20 cellular contexts compared by ENCODE assay signal in the genomic region with DNA sequence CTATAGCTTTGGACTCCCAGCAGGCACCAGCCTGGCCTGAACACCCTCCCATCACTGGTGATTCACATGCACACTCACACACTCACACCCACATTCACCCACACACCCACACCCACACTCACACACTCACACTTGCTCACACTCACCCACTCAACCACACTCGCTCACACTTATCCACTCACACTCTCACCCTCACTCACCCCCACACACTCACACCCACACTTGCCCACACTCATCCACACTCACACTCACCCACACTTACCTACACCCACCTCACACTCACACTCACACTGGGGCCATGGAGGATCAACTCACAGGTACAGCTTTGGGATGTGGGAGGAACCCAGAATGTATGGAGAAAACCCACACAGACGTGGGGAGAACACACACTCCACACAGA.
DNase-seq lines count a peak whose midpoint lies in the region; ATAC-seq, FAIRE-seq and TF ChIP-seq lines count a peak whose summit lies in the region.
"Had no signal": no experiment of that assay in that cellular context is flagged by ENCODE, and none has a peak within 500 bp of the region (broad histone marks: within the 10 kb centered on the region; RNA-seq: fewer than 3 reads in every experiment).

No MANE protein-coding gene starts in this region.

- TF ChIP-seq CTCF in IMR-90 (conservative IDR thresholded peaks at IDR 0.05; ENCODE audit: low read depth, low read length) (no peak), bronchial epithelial cell (IDR thresholded peaks at IDR 0.05; ENCODE audit: insufficient read depth, low read length, severe bottlenecking) (no peak), dorsolateral prefrontal cortex (IDR thresholded peaks at IDR 0.05 in 54 of 56, conservative IDR thresholded peaks at IDR 0.05 in 2 of 56; ENCODE audit: low read depth in 1 of 56, partially characterized antibody in 56 of 56) (no peak)

- H3K18ac ChIP-seq in IMR-90 (ENCODE audit: low read depth, low read length), result no peak overlapping the region
- H3K18ac ChIP-seq in mesendoderm (ENCODE audit: low read length), result no peak overlapping the region

- H3K23ac ChIP-seq in IMR-90 (ENCODE audit: low read depth, low read length) (0 out of 2 replicates have a peak overlapping the region, but pooled peaks have one; percentile 8), mesendoderm (ENCODE audit: low read length) (no peak overlapping the region)

- H3K4me2 ChIP-seq in IMR-90 (ENCODE audit: low read depth, low read length) (no peak overlapping the region), mesendoderm (ENCODE audit: low read length) (no peak overlapping the region)

- no peaks in the 10 kb centered on the region for H3K36me3 ChIP-seq in IMR-90 (ENCODE audit: control insufficient read depth, insufficient read depth, low read length)
- no peaks in the 10 kb centered on the region for H3K36me3 ChIP-seq in bronchial epithelial cell (ENCODE audit: control insufficient read depth, insufficient read depth, low read length)
- no peaks in the 10 kb centered on the region for H3K36me3 ChIP-seq in mesendoderm (ENCODE audit: control insufficient read depth, insufficient read depth, low read length)

- no peak overlapping the region for H3K27ac Mint-ChIP-seq in activated naive CD8-positive, alpha-beta T cell treated with anti-CD3 and anti-CD28 coated beads for 36 hours
- H3K27ac Mint-ChIP-seq: CD4-positive, alpha-beta memory T cell; H9; HFFc6 had no signal

- H3K9ac ChIP-seq in IMR-90 (ENCODE audit: low read depth, low read length) (no peak overlapping the region), mesendoderm (ENCODE audit: low read length) (no peak overlapping the region)
- H3K9ac ChIP-seq: GM23248 had no signal

- 100% methylated on average over 1 of the region's 2 CpGs; no CpG with 5 or more reads in 1 of the 2 experiments for WGBS in IMR-90 (ENCODE audit: extremely low coverage in 2 of 2, insufficient read length in 1 of 2), 2 experiments
- 100% methylated on average over 1 of the region's 2 CpGs for WGBS in mesendoderm (ENCODE audit: extremely low coverage, insufficient coverage, low lambda C conversion rate)

- H3K9me3 ChIP-seq in IMR-90 (ENCODE audit: control insufficient read depth, insufficient read depth, low read length), result no peaks in the 10 kb centered on the region

- H4K20me1 ChIP-seq in IMR-90 (ENCODE audit: insufficient read depth, low read length), result no peaks in the 10 kb centered on the region

- H3K4me3 Mint-ChIP-seq in activated naive CD8-positive, alpha-beta T cell treated with anti-CD3 and anti-CD28 coated beads for 36 hours, result no peak overlapping the region
- H3K4me3 Mint-ChIP-seq: CD4-positive, alpha-beta memory T cell; H9; HFFc6 had no signal

- POLR2A ChIA-PET in IMR-90 (lab: Charles Lee; ENCODE audit: unreplicated experiment), result no interaction called here

- H4K8ac ChIP-seq in IMR-90 (ENCODE audit: low read depth in 2 of 2, low read length in 2 of 2) (no peak overlapping the region), mesendoderm (ENCODE audit: low read depth, low read length) (no peak overlapping the region)

- FAIRE-seq in bronchial epithelial cell (lab: Jason Lieb, UNC) (peak; percentile 36), urothelium cell line (lab: Jason Lieb, UNC) (peak; percentile 48)
- FAIRE-seq: G401.6, GM18507 had no signal

- TF ChIP-seq RAD21 in IMR-90 (IDR thresholded peaks at IDR 0.05; ENCODE audit: low read length), result no peak

- no peaks in the 10 kb centered on the region for H3K79me2 ChIP-seq in mesendoderm (ENCODE audit: control insufficient read depth, insufficient read depth, low read length)

- no peak for ATAC-seq in IMR-90 (ENCODE audit: low read depth)
- no peak for ATAC-seq in HG03108 (IDR thresholded peaks at IDR 0.05; ENCODE audit: unreplicated experiment)
- ATAC-seq: HCT116 had no signal

- H3K9me1 ChIP-seq in IMR-90 (ENCODE audit: insufficient read depth, low read length), result 0 out of 2 replicates have a peak, but pooled peaks cover 3% of the 10 kb centered on the region

- in situ Hi-C loops in IMR-90 (cut with MboI; ENCODE audit: low sequenced_read_pairs), result no loop called here

- no peak for TF ChIP-seq POLR2A in IMR-90 (IDR thresholded peaks at IDR 0.05; ENCODE audit: low read depth, low read length)

- H2BK120ac ChIP-seq in IMR-90 (ENCODE audit: low read depth, low read length), result no peak overlapping the region; the same call in 1 of the 2 replicates
- no peak overlapping the region for H2BK120ac ChIP-seq in mesendoderm (ENCODE audit: low read depth, low read length)

- H3K14ac ChIP-seq in IMR-90 (replicated peaks; ENCODE audit: low read depth, low read length), result no peak overlapping the region; the same call in 1 of the 2 replicates

- peak overlapping the region; percentile 90 for H2AK5ac ChIP-seq in IMR-90 (ENCODE audit: low read depth, low read length)
- H2AK5ac ChIP-seq in mesendoderm (ENCODE audit: low read length), result no peak overlapping the region

- H2BK20ac ChIP-seq in IMR-90 (ENCODE audit: low read depth, low read length), result 0 out of 2 replicates have a peak overlapping the region, but pooled peaks have one; percentile 32

- H3K4me1 ChIP-seq in IMR-90 (ENCODE audit: control insufficient read depth, insufficient read depth, low read length) (peaks cover 4% of the 10 kb centered on the region), mesendoderm (ENCODE audit: control insufficient read depth, low read depth, low read length) (no peaks in the 10 kb centered on the region)

- H2AK9ac ChIP-seq in IMR-90 (replicated peaks; ENCODE audit: low read depth, low read length, poor library complexity), result no peak overlapping the region

- H3K27ac ChIP-seq in IMR-90 (ENCODE audit: insufficient read depth, low read length) (no peak overlapping the region), mesendoderm (ENCODE audit: low read depth, low read length) (no peak overlapping the region), dorsolateral prefrontal cortex (no peak overlapping the region)
- H3K27ac ChIP-seq: GM23248 had no signal

- no peak overlapping the region for H3K4me3 ChIP-seq in IMR-90 (ENCODE audit: insufficient read depth, low read depth, low read length)
- H3K4me3 ChIP-seq in bronchial epithelial cell (ENCODE audit: low read depth, low read length), result no peak overlapping the region
- H3K4me3 ChIP-seq in mesendoderm (ENCODE audit: low read length), result no peak overlapping the region
- H3K4me3 ChIP-seq in dorsolateral prefrontal cortex, result no peak overlapping the region
- H3K4me3 ChIP-seq: GM23248 had no signal

- DNase-seq in IMR-90 (no peak), bronchial epithelial cell (ENCODE audit: low read depth) (no peak), mesendoderm (no peak), urothelium cell line (ENCODE audit: low spot score) (no peak), dorsolateral prefrontal cortex (no peak)
- DNase-seq in activated naive CD8-positive, alpha-beta T cell treated with anti-CD3 and anti-CD28 coated beads for 36 hours, result no peak
- DNase-seq in activated CD4-positive, alpha-beta T cell treated with anti-CD3 and anti-CD28 coated beads for 4 hours, result no peak
- DNase-seq: C1 segment of cervical spinal cord; Calu3; CD4-positive, alpha-beta memory T cell; COR-L47; DMS153; DND-41; GM23248; H9; HFFc6 had no signal

- H4K5ac ChIP-seq in IMR-90 (ENCODE audit: low read depth, low read length) (no peak overlapping the region), mesendoderm (ENCODE audit: low read length) (no peak overlapping the region)

- peaks cover 5% of the 10 kb centered on the region for H3K9me3 Mint-ChIP-seq in activated naive CD8-positive, alpha-beta T cell treated with anti-CD3 and anti-CD28 coated beads for 36 hours
- H3K9me3 Mint-ChIP-seq: H9, HFFc6 had no signal

- H3K4ac ChIP-seq in IMR-90 (ENCODE audit: low read depth, low read length) (peak overlapping the region; percentile 46; the same call in 1 of the 2 replicates), mesendoderm (ENCODE audit: low read depth, low read length) (no peak overlapping the region)

- H3K4me1 Mint-ChIP-seq in activated naive CD8-positive, alpha-beta T cell treated with anti-CD3 and anti-CD28 coated beads for 36 hours, result no peaks in the 10 kb centered on the region
- H3K4me1 Mint-ChIP-seq: CD4-positive, alpha-beta memory T cell; H9 had no signal

- H3K27me3 Mint-ChIP-seq in activated naive CD8-positive, alpha-beta T cell treated with anti-CD3 and anti-CD28 coated beads for 36 hours, result no peaks in the 10 kb centered on the region
- H3K27me3 Mint-ChIP-seq: CD4-positive, alpha-beta memory T cell had no signal

- H3K79me1 ChIP-seq in IMR-90 (ENCODE audit: low read depth in 1 of 2, low read length in 2 of 2) (no peaks in the 10 kb centered on the region), mesendoderm (ENCODE audit: low read length) (no peaks in the 10 kb centered on the region)

- H4K91ac ChIP-seq in IMR-90 (ENCODE audit: insufficient read depth, low read depth, low read length), result no peak overlapping the region; the same call in 1 of the 2 replicates

- intact Hi-C loops in IMR-90 (cut with micrococcal nuclease), result loop anchor here (10.0 kb wide), 1 partner anchor 317 kb away; no protein-coding TSS in a partner anchor
- intact Hi-C loops in dorsolateral prefrontal cortex (cut with DNase I), result no loop called here

- no TSS peak for BruUV-seq in IMR-90 (replicated peaks; lab: Mats Ljungman, UMichigan)

- CTCF ChIA-PET in IMR-90 (lab: Yijun Ruan, JAX), result no interaction called here

- H3K36me3 Mint-ChIP-seq in activated naive CD8-positive, alpha-beta T cell treated with anti-CD3 and anti-CD28 coated beads for 36 hours, result no peaks in the 10 kb centered on the region
- H3K36me3 Mint-ChIP-seq: CD4-positive, alpha-beta memory T cell had no signal

- H3K56ac ChIP-seq in IMR-90 (ENCODE audit: extremely low read depth, insufficient read depth, low read length), result no peak overlapping the region
- peak overlapping the region; percentile 7 for H3K56ac ChIP-seq in mesendoderm (ENCODE audit: low read length)

- H2AFZ ChIP-seq in IMR-90 (replicated peaks; ENCODE audit: low read length, poor library complexity), result no peak overlapping the region
- H2AFZ ChIP-seq: GM23248 had no signal

- H2BK15ac ChIP-seq in IMR-90 (ENCODE audit: low read depth, low read length) (peak overlapping the region; percentile 40; the same call in 2 of the 3 replicates), mesendoderm (replicated peaks; ENCODE audit: low read depth) (no peak overlapping the region)

- H2BK5ac ChIP-seq in IMR-90 (ENCODE audit: low read depth, low read length, poor library complexity, severe bottlenecking) (peak overlapping the region; percentile 43), mesendoderm (ENCODE audit: low read length) (no peak overlapping the region)

- H3K27me3 ChIP-seq in IMR-90 (ENCODE audit: control insufficient read depth, insufficient read depth, low read length) (no peaks in the 10 kb centered on the region), bronchial epithelial cell (ENCODE audit: control insufficient read depth, insufficient read depth, low read length) (no peaks in the 10 kb centered on the region), mesendoderm (ENCODE audit: insufficient read depth, low read length, poor library complexity) (no peaks in the 10 kb centered on the region), dorsolateral prefrontal cortex (peaks cover 0 to 4% (median 0%) of the 10 kb centered on the region in 45 donors)

- dilution Hi-C loops in IMR-90 (cut with HindIII; ENCODE audit: low sequenced_read_pairs, unreplicated experiment), result no loop called here

TF ChIP-seq in IMR-90, 13 proteins besides CTCF, POLR2A, EP300 and RAD21 (continues in another document):
- TF ChIP-seq FOS (IDR thresholded peaks at IDR 0.05; ENCODE audit: low read depth, low read length) (no peak), MXI1 (IDR thresholded peaks at IDR 0.05; ENCODE audit: borderline replicate concordance, low read depth, low read length) (no peak)
